Comparison of ENCODE assay signal across 16 cellular contexts in the genomic region with DNA sequence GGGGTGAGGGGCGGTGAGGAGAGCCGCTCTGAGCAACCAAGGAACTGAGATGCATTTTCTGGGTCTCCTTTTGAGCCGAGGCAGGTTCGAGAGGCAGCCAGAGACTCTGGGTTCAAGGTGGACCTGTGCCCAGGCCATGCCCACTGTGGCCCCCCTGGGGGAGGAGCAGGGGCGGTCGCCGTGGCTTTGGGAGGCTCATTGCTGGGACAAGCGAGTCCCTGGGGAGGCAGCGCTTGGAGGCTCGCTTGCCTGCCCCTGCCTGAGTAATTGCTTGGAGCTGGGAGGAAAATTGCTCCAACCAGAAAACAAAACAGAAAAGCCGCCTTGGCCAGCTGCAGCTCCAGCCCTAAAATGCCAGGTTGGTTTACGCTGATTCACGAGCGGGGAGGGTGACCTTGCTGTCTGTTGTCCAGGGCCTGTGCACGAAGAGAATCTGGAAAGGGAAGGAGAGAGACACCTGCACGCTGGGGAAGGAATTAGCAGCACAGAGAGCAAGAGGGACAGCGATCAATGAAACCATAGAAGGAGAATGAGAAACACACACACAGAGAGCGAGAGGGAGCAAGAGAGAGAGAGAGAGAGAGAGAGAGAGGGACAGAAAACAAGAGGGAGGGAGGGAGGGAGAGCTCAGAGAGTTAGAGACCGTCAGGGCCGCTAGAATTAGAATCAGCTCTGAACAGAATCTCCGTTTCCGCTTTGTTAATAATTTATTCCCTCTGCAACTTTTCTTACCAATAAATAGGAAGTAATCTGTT. TPM values are rescaled to one million over a fixed set of nuclear protein-coding genes. Genes with fewer than 3 reads are reported as not detected.
DNase-seq lines count a peak whose midpoint lies in the region; ATAC-seq and TF ChIP-seq lines count a peak whose summit lies in the region.
"Had no signal": no experiment of that assay in that cellular context is flagged by ENCODE, and none has a peak within 500 bp of the region (broad histone marks: within the 10 kb centered on the region; RNA-seq: fewer than 3 reads in every experiment).

No MANE protein-coding gene starts in this region.

- DNase-seq in SHP77 (lab: John Stamatoyannopoulos, UW) (peak; percentile 51 to 71), SHP77 treated with DMSO at 0.1 percent for 48 hours (lab: John Stamatoyannopoulos, UW) (no peak), WERI-Rb-1 (no peak), mesendoderm (peak; percentile 47), testis (no peak), mucosa of gallbladder (ENCODE audit: low spot score) (no peak)
- DNase-seq: activated gamma-delta T cell; left lung; naive thymus-derived CD8-positive, alpha-beta T cell; NCI-H524; stimulated activated CD4-positive, alpha-beta T cell treated with anti-CD3 and anti-CD28 coated beads, Interleukin-4, amount 100 ng/mL, for 1 hour had no signal

- H3K27me3 ChIP-seq in WERI-Rb-1 (ENCODE audit: insufficient read depth, low read depth, severe bottlenecking) (no peaks in the 10 kb centered on the region), mesendoderm (ENCODE audit: insufficient read depth, low read length, poor library complexity) (peaks cover 20% of the 10 kb centered on the region), testis (no peaks in the 10 kb centered on the region)

- no peak overlapping the region for H3K18ac ChIP-seq in mesendoderm (ENCODE audit: low read length)

- H3K9me3 ChIP-seq in WERI-Rb-1 (ENCODE audit: severe bottlenecking), result no peaks in the 10 kb centered on the region
- H3K9me3 ChIP-seq in testis, result no peaks in the 10 kb centered on the region
- H3K9me3 ChIP-seq: ascending aorta, left lung, upper lobe of left lung had no signal

- no peaks in the 10 kb centered on the region for H3K79me1 ChIP-seq in mesendoderm (ENCODE audit: low read length)

- H3K36me3 ChIP-seq in WERI-Rb-1 (peaks cover 9% of the 10 kb centered on the region; the same call in 1 of the 2 replicates), mesendoderm (ENCODE audit: control insufficient read depth, insufficient read depth, low read length) (no peaks in the 10 kb centered on the region), testis (ENCODE audit: low read depth, missing control alignments) (no peaks in the 10 kb centered on the region)
- H3K36me3 ChIP-seq: ascending aorta, left lung, upper lobe of left lung had no signal

- no peak overlapping the region for H3K4ac ChIP-seq in mesendoderm (ENCODE audit: low read depth, low read length)

- no peak overlapping the region for H2BK15ac ChIP-seq in mesendoderm (replicated peaks; ENCODE audit: low read depth)

- no peaks in the 10 kb centered on the region for H3K79me2 ChIP-seq in mesendoderm (ENCODE audit: control insufficient read depth, insufficient read depth, low read length)

- TF ChIP-seq POLR2A in testis (IDR thresholded peaks at IDR 0.05), result no peak

- peak overlapping the region; percentile 7 for H3K4me2 ChIP-seq in mesendoderm (ENCODE audit: low read length)

- TF ChIP-seq CTCF in WERI-Rb-1 (IDR thresholded peaks at IDR 0.05; ENCODE audit: low read depth, low read length) (0 out of 2 replicates have a peak, but pooled peaks have one; percentile 7), testis (IDR thresholded peaks at IDR 0.05) (no peak)

- peak overlapping the region; percentile 12 for H3K56ac ChIP-seq in mesendoderm (ENCODE audit: low read length)

- H2AK5ac ChIP-seq in mesendoderm (ENCODE audit: low read length), result no peak overlapping the region

- no peak overlapping the region for H3K9ac ChIP-seq in mesendoderm (ENCODE audit: low read length)

- H3K4me1 ChIP-seq in mesendoderm (ENCODE audit: control insufficient read depth, low read depth, low read length), result no peaks in the 10 kb centered on the region
- H3K4me1 ChIP-seq in testis, result peaks cover 45% of the 10 kb centered on the region
- H3K4me1 ChIP-seq: ascending aorta, left lung had no signal

- H2BK5ac ChIP-seq in mesendoderm (ENCODE audit: low read length), result no peak overlapping the region

- H3K23ac ChIP-seq in mesendoderm (ENCODE audit: low read length), result no peak overlapping the region

- WGBS in mesendoderm (ENCODE audit: extremely low coverage, insufficient coverage, low lambda C conversion rate), result no CpG with 5 or more reads among the region's 22 CpGs
- 43 to 45% methylated on average over 20 to 22 of the region's 22 CpGs for WGBS in testis, 2 donors

- no peak overlapping the region for H2BK120ac ChIP-seq in mesendoderm (ENCODE audit: low read depth, low read length)

- peak overlapping the region; percentile 52 for H3K27ac ChIP-seq in WERI-Rb-1
- H3K27ac ChIP-seq in mesendoderm (ENCODE audit: low read depth, low read length), result no peak overlapping the region
- peak overlapping the region; percentile 44 to 72 for H3K27ac ChIP-seq in testis
- H3K27ac ChIP-seq: ascending aorta, left lung, upper lobe of left lung had no signal

- H4K5ac ChIP-seq in mesendoderm (ENCODE audit: low read length), result no peak overlapping the region

- intact Hi-C loops in testis (cut with DNase I; ENCODE audit: low total_unique reads), result no loop called here

- ATAC-seq in GM21360 (IDR thresholded peaks at IDR 0.05; ENCODE audit: unreplicated experiment), result no peak
- ATAC-seq in GM18520 (IDR thresholded peaks at IDR 0.05; ENCODE audit: unreplicated experiment), result no peak
- ATAC-seq: left lung; naive thymus-derived CD8-positive, alpha-beta T cell; sciatic nerve had no signal

- no peak overlapping the region for H3K4me3 ChIP-seq in WERI-Rb-1 (ENCODE audit: low read depth, low read length)
- H3K4me3 ChIP-seq in mesendoderm (ENCODE audit: low read length), result no peak overlapping the region
- H3K4me3 ChIP-seq in testis, result no peak overlapping the region
- H3K4me3 ChIP-seq: ascending aorta, left lung, upper lobe of left lung had no signal

- H4K8ac ChIP-seq in mesendoderm (ENCODE audit: low read depth, low read length), result no peak overlapping the region

RNA-seq across cellular contexts. Expression of a gene that starts 25.3 kb away (rescaled TPM):
- 0.03 TPM for polyA plus RNA-seq in mesendoderm (2013, experiment 1 of 2)
- polyA plus RNA-seq in mesendoderm (2013, experiment 2 of 2), result 0.11 TPM
- total RNA-seq in testis (10 to 100 TPM; 23.7 to 29.0 TPM), mucosa of gallbladder (3.5 TPM)
- polyA plus RNA-seq in testis (ENCODE audit: insufficient read depth, low read depth, low replicate concordance), result 3.3 TPM

Comparison
In these comparisons a context has a peak if more than half of its experiments do, and no peak if none do; other contexts are left out.
1. DNase-seq: peak in SHP77 (2 of 2) and mesendoderm (single experiment); none in SHP77 treated with DMSO at 0.1 percent for 48 hours (single experiment), WERI-Rb-1 (single experiment), testis (single experiment) and mucosa of gallbladder (single experiment).